ENCODE assay signal across 7 cellular contexts in genomic region chr7:100438731-100439130, GRCh38. TPM values are rescaled to one million over a fixed set of nuclear protein-coding genes. Genes with fewer than 3 reads are reported as not detected.
A peak's percentile ranks its signal among the peaks of the same experiment; 100 is the strongest.
DNase-seq lines count a peak whose midpoint lies in the region; ATAC-seq and TF ChIP-seq lines count a peak whose summit lies in the region.
"Not testable (repeated sequence)": the region's sequence is repeated elsewhere in the genome, so short reads cannot be mapped to it uniquely, and the experiment has no call there.

No MANE protein-coding gene starts in this region.

- H3K27ac Mint-ChIP-seq in activated CD8-positive, alpha-beta memory T cell treated with anti-CD3 and anti-CD28 coated beads, Interleukin-2, amount 10 ng/mL, durations not matched to agents 7 days and 5 days: peak overlapping the region; percentile 46

- H2AFZ ChIP-seq in GM23248: peak overlapping the region; percentile 63; the same call in 1 of the 2 replicates

- not testable (repeated sequence) for TF ChIP-seq POLR2A in adrenal gland (IDR thresholded peaks at IDR 0.05)

- in situ Hi-C loops in GM23248 (cut with MboI): not testable (repeated sequence)

- not testable (repeated sequence) for ATAC-seq in activated CD8-positive, alpha-beta memory T cell treated with anti-CD3 and anti-CD28 coated beads, Interleukin-2, amount 10 ng/mL, durations not matched to agents 7 days and 5 days; left cardiac atrium; sciatic nerve; aorta (ENCODE audit: low FRiP score)

- not testable (repeated sequence) for H3K9ac ChIP-seq in GM23248

- H4K20me1 ChIP-seq in GM23248 (ENCODE audit: insufficient read depth): not testable (repeated sequence)

- not testable (repeated sequence) for H3K4me2 ChIP-seq in GM23248 (ENCODE audit: unreplicated experiment)

- DNase-seq in GM23248; activated CD8-positive, alpha-beta memory T cell treated with anti-CD3 and anti-CD28 coated beads, Interleukin-2, amount 10 ng/mL, durations not matched to agents 7 days and 5 days: not testable (repeated sequence)
- peak in 1 of 7 donors; percentile 50 for DNase-seq in adrenal gland
- peak; percentile 10 for DNase-seq in left cardiac atrium
- peak; percentile 14 for DNase-seq in mesenteric fat pad (ENCODE audit: low spot score)
- peak; percentile 35 for DNase-seq in sciatic nerve (ENCODE audit: low spot score)
- DNase-seq in aorta: peak; percentile 15 to 18

- not testable (repeated sequence) for H3K9me2 ChIP-seq in GM23248 (ENCODE audit: insufficient read depth)

- H3F3A ChIP-seq in GM23248 (ENCODE audit: insufficient read depth): peaks cover 31% of the 10 kb centered on the region

- intact Hi-C loops in adrenal gland (cut with DNase I); left cardiac atrium (cut with DNase I); sciatic nerve (cut with DNase I); aorta (cut with DNase I): not testable (repeated sequence)

- H3K9me3 Mint-ChIP-seq in activated CD8-positive, alpha-beta memory T cell treated with anti-CD3 and anti-CD28 coated beads, Interleukin-2, amount 10 ng/mL, durations not matched to agents 7 days and 5 days (ENCODE audit: low read depth): not testable (repeated sequence)

- not testable (repeated sequence) for H3K27me3 ChIP-seq in GM23248 (replicated peaks; ENCODE audit: insufficient read depth); adrenal gland; aorta (ENCODE audit: control insufficient read depth in 1 of 2, insufficient read depth in 2 of 2, low read length in 1 of 2)

- peaks cover 21% of the 10 kb centered on the region for H3K36me3 Mint-ChIP-seq in activated CD8-positive, alpha-beta memory T cell treated with anti-CD3 and anti-CD28 coated beads, Interleukin-2, amount 10 ng/mL, durations not matched to agents 7 days and 5 days

- not testable (repeated sequence) for H3K27me3 Mint-ChIP-seq in activated CD8-positive, alpha-beta memory T cell treated with anti-CD3 and anti-CD28 coated beads, Interleukin-2, amount 10 ng/mL, durations not matched to agents 7 days and 5 days

- not testable (repeated sequence) for H3K4me3 ChIP-seq in GM23248; adrenal gland; aorta (ENCODE audit: low read length in 2 of 2)

- CTCF ChIA-PET in activated CD8-positive, alpha-beta memory T cell treated with anti-CD3 and anti-CD28 coated beads, Interleukin-2, amount 10 ng/mL, durations not matched to agents 7 days and 5 days (lab: Charles Lee): interaction anchor here (1.4 to 2.9 kb wide), 3 partner anchors 12 to 84 kb away, joined by 3 to 16 read pairs (median 4); no protein-coding TSS in a partner anchor

- H3K4me1 Mint-ChIP-seq in activated CD8-positive, alpha-beta memory T cell treated with anti-CD3 and anti-CD28 coated beads, Interleukin-2, amount 10 ng/mL, durations not matched to agents 7 days and 5 days: peaks cover 16% of the 10 kb centered on the region

- peaks cover 22% of the 10 kb centered on the region for H3K79me2 ChIP-seq in GM23248 (ENCODE audit: insufficient read depth)

- not testable (repeated sequence) for H3K9me3 ChIP-seq in GM23248 (ENCODE audit: low read depth); adrenal gland (replicated peaks in 1 of 3); aorta (ENCODE audit: control insufficient read depth, low read length)

- not testable (repeated sequence) for H3K4me1 ChIP-seq in GM23248 (ENCODE audit: insufficient read depth); aorta (ENCODE audit: control insufficient read depth in 1 of 2, insufficient read depth in 2 of 2, low read length in 2 of 2)
- H3K4me1 ChIP-seq in adrenal gland (replicated peaks in 1 of 2): peaks cover 17 to 43% of the 10 kb centered on the region in 2 donors

- WGBS in GM23248 (ENCODE audit: low coverage in 1 of 2, low lambda C conversion rate in 2 of 2, missing lambda C conversion rate in 2 of 2), 2 experiments: 84 to 87% methylated on average over 8 of the region's 8 CpGs
- 91 to 95% (median 93%) methylated on average over 8 of the region's 8 CpGs for WGBS in adrenal gland, 4 donors
- WGBS in aorta, 2 donors: 95 to 98% methylated on average over 8 of the region's 8 CpGs

- not testable (repeated sequence) for H3K4me3 Mint-ChIP-seq in activated CD8-positive, alpha-beta memory T cell treated with anti-CD3 and anti-CD28 coated beads, Interleukin-2, amount 10 ng/mL, durations not matched to agents 7 days and 5 days

- H3K27ac ChIP-seq in GM23248 (0 out of 2 replicates have a peak overlapping the region, but pooled peaks have one; percentile 59), adrenal gland (peak overlapping the region in 3 of 5 donors; percentile 72 to 95 (median 89))
- H3K27ac ChIP-seq in aorta (ENCODE audit: low read depth in 1 of 2, low read length in 2 of 2): not testable (repeated sequence)

- TF ChIP-seq CTCF in adrenal gland (IDR thresholded peaks at IDR 0.05): not testable (repeated sequence)

- not testable (repeated sequence) for H3K36me3 ChIP-seq in GM23248 (ENCODE audit: low read depth); aorta (ENCODE audit: control insufficient read depth in 1 of 2, insufficient read depth in 2 of 2, low read length in 1 of 2)
- peaks cover 0 to 13% of the 10 kb centered on the region in 2 donors for H3K36me3 ChIP-seq in adrenal gland (replicated peaks in 1 of 2)

RNA-seq across cellular contexts. Expression of gene PPP1R35, which starts 2.4 kb away (rescaled TPM):
- 11.9 and 15.8 TPM in 2 replicates for total RNA-seq in GM23248 (2014; rRNA removed; shearing (Covaris generic))
- 15.7 and 20.0 TPM in 2 replicates for polyA plus RNA-seq in GM23248 (2016; fragmentation: Nextera tagmentation; extraction: Ambion mirVana)
- total RNA-seq in activated CD8-positive, alpha-beta memory T cell treated with anti-CD3 and anti-CD28 coated beads, Interleukin-2, amount 10 ng/mL, durations not matched to agents 7 days and 5 days: 100 to 1,000 TPM in 1 of 2 experiments, 10 to 100 TPM in 1; 77.6 to 101 TPM
- total RNA-seq in adrenal gland: 10 to 100 TPM; 29.9 to 64.9 (median 49.7) TPM
- polyA plus RNA-seq in adrenal gland: 100 to 1,000 TPM in 2 of 3 donors, 1 to 10 TPM in 1; 8.5 to 283 (median 231) TPM
- total RNA-seq in left cardiac atrium: 10 to 100 TPM; 15.5 to 19.8 TPM
- 24.8 TPM for total RNA-seq in mesenteric fat pad
- total RNA-seq in sciatic nerve: 25.3 TPM
- 10 to 100 TPM; 24.7 to 29.7 TPM for total RNA-seq in aorta
- polyA plus RNA-seq in aorta: 10 to 100 TPM; 16.0 to 69.5 TPM

RNA-seq across cellular contexts. Expression of gene MEPCE, which starts 9.1 kb away (rescaled TPM):
- 24.2 and 27.2 TPM in 2 replicates for total RNA-seq in GM23248 (2014; rRNA removed; shearing (Covaris generic))
- polyA plus RNA-seq in GM23248 (2016; fragmentation: Nextera tagmentation; extraction: Ambion mirVana) (7.7 and 8.0 TPM in 2 replicates), adrenal gland (10 to 100 TPM; 36.7 to 54.6 (median 47.9) TPM), aorta (10 to 100 TPM; 13.0 to 27.2 TPM)
- 10 to 100 TPM; 42.4 to 50.2 TPM for total RNA-seq in activated CD8-positive, alpha-beta memory T cell treated with anti-CD3 and anti-CD28 coated beads, Interleukin-2, amount 10 ng/mL, durations not matched to agents 7 days and 5 days
- total RNA-seq in adrenal gland (10 to 100 TPM; 24.8 to 76.8 (median 51.8) TPM), left cardiac atrium (10 to 100 TPM; 20.9 to 23.9 TPM), mesenteric fat pad (25.9 TPM), sciatic nerve (37.0 TPM), aorta (10 to 100 TPM; 26.3 to 31.8 TPM)

RNA-seq across cellular contexts. Expression of gene ZCWPW1, which starts 10.2 kb away (rescaled TPM):
- total RNA-seq in GM23248 (2014; rRNA removed; shearing (Covaris generic)): 0.89 and 1.9 TPM in 2 replicates
- polyA plus RNA-seq in GM23248 (2016; fragmentation: Nextera tagmentation; extraction: Ambion mirVana): 3.6 and 4.2 TPM in 2 replicates
- total RNA-seq in activated CD8-positive, alpha-beta memory T cell treated with anti-CD3 and anti-CD28 coated beads, Interleukin-2, amount 10 ng/mL, durations not matched to agents 7 days and 5 days: 1 to 10 TPM; 2.6 to 3.3 TPM
- total RNA-seq in adrenal gland: 1 to 10 TPM; 1.0 to 5.8 (median 3.8) TPM
- 10 to 100 TPM in 2 of 3 donors, 1 to 10 TPM in 1; 5.0 to 20.2 (median 14.6) TPM for polyA plus RNA-seq in adrenal gland
- 1 to 10 TPM; 3.6 to 4.9 TPM for total RNA-seq in left cardiac atrium
- total RNA-seq in mesenteric fat pad: 3.2 TPM
- 8.0 TPM for total RNA-seq in sciatic nerve
- total RNA-seq in aorta: 1 to 10 TPM; 2.2 to 4.4 TPM
- 10 to 100 TPM in 1 of 2 donors, 1 to 10 TPM in 1; 4.0 to 18.7 TPM for polyA plus RNA-seq in aorta

RNA-seq across cellular contexts. Expression of gene SPACDR, which starts 25.3 kb away (rescaled TPM):
- not detected in 2 replicates for total RNA-seq in GM23248 (2014; rRNA removed; shearing (Covaris generic))
- polyA plus RNA-seq in GM23248 (2016; fragmentation: Nextera tagmentation; extraction: Ambion mirVana) (0.50 TPM in 1 of 2 replicates, not detected in the other), adrenal gland (1 to 10 TPM in 2 of 3 donors, not detected in 1; 1.2 to 2.9 TPM), aorta (under 1 TPM in 1 of 2 donors, not detected in 1; 0.31 TPM)
- 1 to 10 TPM; 3.8 to 5.0 TPM for total RNA-seq in activated CD8-positive, alpha-beta memory T cell treated with anti-CD3 and anti-CD28 coated beads, Interleukin-2, amount 10 ng/mL, durations not matched to agents 7 days and 5 days
- total RNA-seq in adrenal gland (under 1 TPM in 3 of 8 donors, not detected in 5; 0.36 to 0.50 (median 0.48) TPM), left cardiac atrium (under 1 TPM; 0.38 to 0.73 TPM), mesenteric fat pad (0.96 TPM), sciatic nerve (3.6 TPM), aorta (1 to 10 TPM; 1.0 to 2.0 TPM)

RNA-seq across cellular contexts. Expression of gene TSC22D4, which starts 40.3 kb away (rescaled TPM):
- 18.6 and 30.7 TPM in 2 replicates for total RNA-seq in GM23248 (2014; rRNA removed; shearing (Covaris generic))
- polyA plus RNA-seq in GM23248 (2016; fragmentation: Nextera tagmentation; extraction: Ambion mirVana) (19.1 and 20.7 TPM in 2 replicates), adrenal gland (10 to 100 TPM; 11.2 to 80.5 (median 73.6) TPM), aorta (10 to 100 TPM; 18.8 to 35.5 TPM)
- 100 to 1,000 TPM; 128 to 144 TPM for total RNA-seq in activated CD8-positive, alpha-beta memory T cell treated with anti-CD3 and anti-CD28 coated beads, Interleukin-2, amount 10 ng/mL, durations not matched to agents 7 days and 5 days
- total RNA-seq in adrenal gland (10 to 100 TPM; 41.4 to 96.1 (median 60.7) TPM), left cardiac atrium (10 to 100 TPM; 31.3 to 36.2 TPM), mesenteric fat pad (42.4 TPM), sciatic nerve (148 TPM), aorta (10 to 100 TPM; 31.2 to 46.5 TPM)
